In the genomic region with DNA sequence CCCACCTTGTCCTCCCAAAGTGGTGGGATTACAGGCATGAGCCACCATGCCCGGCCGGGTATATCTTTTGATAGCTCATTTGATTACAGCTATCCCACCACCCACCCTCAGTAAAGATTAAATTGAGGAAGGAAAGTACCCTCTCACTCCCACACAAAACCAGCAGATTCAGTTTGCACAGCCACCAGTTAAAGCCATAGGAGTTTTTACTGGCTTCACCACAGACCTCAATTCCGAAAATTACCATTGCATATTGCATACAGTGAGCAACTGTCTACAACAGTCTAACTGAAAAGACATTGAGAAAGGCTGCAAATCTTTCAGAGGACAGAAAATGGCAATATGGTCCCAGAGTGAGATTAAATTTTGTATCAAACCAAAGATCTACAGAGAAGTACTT, we compare ENCODE assay signal across 17 cellular contexts.
"Had no signal": no experiment of that assay in that cellular context is flagged by ENCODE, and none has a peak within 500 bp of the region (broad histone marks: within the 10 kb centered on the region; RNA-seq: fewer than 3 reads in every experiment).

No MANE protein-coding gene starts in this region.

- ATAC-seq: gastroesophageal sphincter; left lobe of liver; mucosa of descending colon; naive thymus-derived CD8-positive, alpha-beta T cell had no signal

- H3K4me3 ChIP-seq: esophagus squamous epithelium, gastroesophageal sphincter, mucosa of descending colon, sigmoid colon, skin epidermis, thyroid gland had no signal

- H3K27me3 ChIP-seq: esophagus squamous epithelium, gastroesophageal sphincter, sigmoid colon, thyroid gland had no signal

- H3K27ac ChIP-seq: esophagus squamous epithelium, gastroesophageal sphincter, sigmoid colon, skin epidermis, thyroid gland had no signal

- DNase-seq: dermis blood vessel endothelial cell; esophagus squamous epithelium; foreskin fibroblast; glutamatergic neuron; islet precursor cell; mammary epithelial cell; mucosa of descending colon; naive thymus-derived CD8-positive, alpha-beta T cell; posterior cingulate gyrus; sigmoid colon; stimulated activated CD4-positive, alpha-beta T cell treated with anti-CD3 and anti-CD28 coated beads, Interleukin-2, amount 100 ng/mL, for 24 hours; stimulated activated CD4-positive, alpha-beta T cell treated with anti-CD3 and anti-CD28 coated beads, Interleukin-4, amount 100 ng/mL, for 4 hours; stimulated activated naive CD4-positive, alpha-beta T cell treated with Interleukin-2 at 50 U/mL for 16 hours; thyroid gland had no signal

- H3K36me3 ChIP-seq: thyroid gland had no signal

- H3K4me1 ChIP-seq: esophagus squamous epithelium, gastroesophageal sphincter, sigmoid colon, thyroid gland had no signal

- H3K9me3 ChIP-seq: esophagus squamous epithelium, gastroesophageal sphincter, mucosa of descending colon, sigmoid colon, thyroid gland had no signal
